ENCODE assay signal across 21 cellular contexts in the genomic region with DNA sequence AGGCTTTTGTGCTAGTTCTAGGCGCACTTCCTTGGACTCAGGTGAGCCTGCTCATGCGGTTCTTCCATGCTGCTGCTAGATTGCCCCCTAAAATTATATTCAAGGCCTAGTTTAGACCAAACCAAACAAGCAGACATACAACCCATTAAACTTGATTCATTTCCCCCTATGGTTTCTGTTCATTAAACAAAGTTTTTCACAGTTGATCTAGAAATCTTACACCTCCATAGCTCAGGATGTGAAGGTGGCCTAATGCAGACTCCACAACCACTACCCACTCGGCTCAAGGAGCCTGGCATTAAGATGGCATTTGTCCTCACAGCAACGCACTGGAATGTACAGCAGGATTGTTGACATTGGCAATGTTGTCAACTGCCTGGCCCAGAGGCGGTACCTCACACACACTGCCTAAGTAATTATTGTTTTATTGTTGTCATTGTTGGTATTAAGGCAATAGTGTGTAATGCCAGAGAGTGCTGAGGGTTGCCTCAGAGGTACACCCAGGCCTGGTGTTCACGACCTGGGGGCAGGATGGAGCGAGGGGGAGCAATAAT. TPM values are rescaled to one million over a fixed set of nuclear protein-coding genes. Genes with fewer than 3 reads are reported as not detected.
"Had no signal": no experiment of that assay in that cellular context is flagged by ENCODE, and none has a peak within 500 bp of the region (broad histone marks: within the 10 kb centered on the region; RNA-seq: fewer than 3 reads in every experiment).

No MANE protein-coding gene starts in this region.

- H3K36me3 Mint-ChIP-seq: activated CD4-positive, alpha-beta memory T cell treated with anti-CD3 and anti-CD28 coated beads for 36 hours; activated naive CD8-positive, alpha-beta T cell; natural killer cell; WTC11 had no signal

- H3K36me3 ChIP-seq: sigmoid colon, tibial artery had no signal

- H3K27me3 ChIP-seq: sigmoid colon, tibial artery had no signal

- H3K4me3 ChIP-seq: sigmoid colon, SK-N-MC, tibial artery had no signal

- DNase-seq: activated CD4-positive, alpha-beta memory T cell treated with anti-CD3 and anti-CD28 coated beads for 36 hours; activated CD4-positive, alpha-beta T cell treated with anti-CD3 and anti-CD28 coated beads for 36 hours; activated gamma-delta T cell treated with Interleukin-2 at 50 U/mL for 16 hours; activated T-cell treated with anti-CD3 and anti-CD28 coated beads for 4 hours; foreskin fibroblast; natural killer cell; sigmoid colon; stimulated activated naive CD4-positive, alpha-beta T cell; tibial artery had no signal

- H3K4me1 ChIP-seq: parathyroid adenoma, sigmoid colon, tibial artery had no signal

- H3K79me2 ChIP-seq: parathyroid adenoma had no signal

- H2AFZ ChIP-seq: parathyroid adenoma had no signal

- H3K4me1 Mint-ChIP-seq: activated CD4-positive, alpha-beta T cell treated with anti-CD3 and anti-CD28 coated beads for 36 hours; natural killer cell; WTC11 had no signal

- H3K9me3 Mint-ChIP-seq: activated CD4-positive, alpha-beta memory T cell treated with anti-CD3 and anti-CD28 coated beads for 36 hours; activated T-helper 1 cell treated with anti-CD3 and anti-CD28 coated beads, Interleukin-12 subunit alpha, Interleukin-12 subunit beta, Interleukin-2, Interleukin-4 antibody, amounts not matched to agents 30 ng/mL and 10 ng/mL and 1 ng/mL, durations not matched to agents 14 hours and 24 hours and 36 hours; natural killer cell; T-helper 2 cell treated with Interferon-gamma antibody and Interleukin-4, amounts not matched to agents 5 μg/mL and 100 μg/mL, for 36 hours; WTC11 had no signal

- ATAC-seq: activated CD4-positive, alpha-beta T cell treated with anti-CD3 and anti-CD28 coated beads for 36 hours; left lobe of liver; natural killer cell; WTC11 had no signal

- H3K27ac Mint-ChIP-seq: activated CD4-positive, alpha-beta memory T cell treated with anti-CD3 and anti-CD28 coated beads for 36 hours; activated CD4-positive, alpha-beta T cell treated with anti-CD3 and anti-CD28 coated beads for 36 hours; activated naive CD8-positive, alpha-beta T cell; activated T-helper 1 cell treated with anti-CD3 and anti-CD28 coated beads, Interleukin-12 subunit alpha, Interleukin-12 subunit beta, Interleukin-2, Interleukin-4 antibody, amounts not matched to agents 30 ng/mL and 10 ng/mL and 1 ng/mL, durations not matched to agents 14 hours and 24 hours and 36 hours; natural killer cell; T-helper 2 cell treated with Interferon-gamma antibody and Interleukin-4, amounts not matched to agents 5 μg/mL and 100 μg/mL, for 36 hours; WTC11 had no signal

- H3K9ac ChIP-seq: parathyroid adenoma had no signal

- H3K27ac ChIP-seq: epithelial cell of prostate, parathyroid adenoma, sigmoid colon, SK-N-MC, tibial artery had no signal

- H3K27me3 Mint-ChIP-seq: activated CD4-positive, alpha-beta T cell treated with anti-CD3 and anti-CD28 coated beads for 36 hours; activated naive CD8-positive, alpha-beta T cell had no signal

- H3K9me3 ChIP-seq: sigmoid colon, tibial artery had no signal

- H3K4me3 Mint-ChIP-seq: activated CD4-positive, alpha-beta memory T cell treated with anti-CD3 and anti-CD28 coated beads for 36 hours; activated CD4-positive, alpha-beta T cell treated with anti-CD3 and anti-CD28 coated beads for 36 hours; activated naive CD8-positive, alpha-beta T cell; activated T-helper 1 cell treated with anti-CD3 and anti-CD28 coated beads, Interleukin-12 subunit alpha, Interleukin-12 subunit beta, Interleukin-2, Interleukin-4 antibody, amounts not matched to agents 30 ng/mL and 10 ng/mL and 1 ng/mL, durations not matched to agents 14 hours and 24 hours and 36 hours; natural killer cell; T-helper 2 cell treated with Interferon-gamma antibody and Interleukin-4, amounts not matched to agents 5 μg/mL and 100 μg/mL, for 36 hours; WTC11 had no signal

RNA-seq across cellular contexts. Expression of a gene that starts 38.4 kb away (rescaled TPM):
- total RNA-seq: activated CD4-positive, alpha-beta memory T cell treated with anti-CD3 and anti-CD28 coated beads for 36 hours; activated CD4-positive, alpha-beta T cell treated with anti-CD3 and anti-CD28 coated beads for 36 hours; activated T-helper 1 cell treated with anti-CD3 and anti-CD28 coated beads, Interleukin-12 subunit alpha, Interleukin-12 subunit beta, Interleukin-2, Interleukin-4 antibody, amounts not matched to agents 30 ng/mL and 10 ng/mL and 1 ng/mL, durations not matched to agents 14 hours and 24 hours and 36 hours; cerebellum; glomerular endothelial cell; left lobe of liver; mesenteric fat pad; natural killer cell; sigmoid colon; subcutaneous adipose tissue; WTC11 had no signal
